In the genomic region with DNA sequence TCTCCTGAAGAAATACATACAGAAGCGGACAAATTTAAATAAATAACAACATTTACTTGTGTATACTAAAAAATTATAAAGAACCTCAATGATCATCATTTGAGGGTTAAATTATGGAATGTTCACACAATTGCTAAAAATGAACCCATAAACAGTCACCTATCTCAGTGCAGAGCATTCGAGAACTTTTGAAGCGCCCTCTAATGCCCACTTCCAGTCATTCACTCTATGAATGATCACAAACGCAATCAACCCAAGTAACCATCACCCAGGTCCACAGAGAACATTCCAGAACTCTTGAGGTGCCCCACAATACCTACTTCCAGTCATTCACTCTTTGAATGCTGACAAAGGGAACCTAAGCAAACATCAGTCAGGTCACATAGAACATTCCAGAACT, we compare ENCODE assay signal across 10 cellular contexts. TPM values are rescaled to one million over a fixed set of nuclear protein-coding genes. Genes with fewer than 3 reads are reported as not detected.
DNase-seq lines count a peak whose midpoint lies in the region; ATAC-seq and TF ChIP-seq lines count a peak whose summit lies in the region.
"Had no signal": no experiment of that assay in that cellular context is flagged by ENCODE, and none has a peak within 500 bp of the region (broad histone marks: within the 10 kb centered on the region; RNA-seq: fewer than 3 reads in every experiment).

No MANE protein-coding gene starts in this region.

- TF ChIP-seq CTCF in LNCAP (IDR thresholded peaks at IDR 0.05), result peak; percentile 43; the same call in 1 of the 2 replicates
- TF ChIP-seq CTCF in astrocyte of the spinal cord (IDR thresholded peaks at IDR 0.05; ENCODE audit: low read depth, low read length), result peak; percentile 54
- TF ChIP-seq CTCF in osteoblast (IDR thresholded peaks at IDR 0.05; ENCODE audit: extremely low read depth, low read depth, low read length), result peak; percentile 52

- H2AFZ ChIP-seq in osteoblast (ENCODE audit: low read length), result no peak overlapping the region

- no peak overlapping the region for H3K4me2 ChIP-seq in osteoblast (ENCODE audit: insufficient read depth, low read length)

- no peaks in the 10 kb centered on the region for H3K79me2 ChIP-seq in osteoblast (ENCODE audit: insufficient read depth, low read length)

- H3K4me3 ChIP-seq in astrocyte of the spinal cord (ENCODE audit: low read depth, low read length) (no peak overlapping the region), osteoblast (ENCODE audit: insufficient read depth, low read length) (no peak overlapping the region)
- H3K4me3 ChIP-seq: ovary had no signal

- no peak overlapping the region for H3K4me3 Mint-ChIP-seq in activated CD8-positive, alpha-beta memory T cell treated with anti-CD3 and anti-CD28 coated beads, Interleukin-2, amount 10 ng/mL, durations not matched to agents 7 days and 5 days
- H3K4me3 Mint-ChIP-seq: activated naive CD8-positive, alpha-beta T cell had no signal

- H3K27me3 ChIP-seq in osteoblast (ENCODE audit: insufficient read depth, low read length), result no peaks in the 10 kb centered on the region
- H3K27me3 ChIP-seq: ovary had no signal

- no peak overlapping the region for H3K27ac Mint-ChIP-seq in activated CD8-positive, alpha-beta memory T cell treated with anti-CD3 and anti-CD28 coated beads, Interleukin-2, amount 10 ng/mL, durations not matched to agents 7 days and 5 days
- H3K27ac Mint-ChIP-seq: activated naive CD8-positive, alpha-beta T cell had no signal

- H3K4me1 Mint-ChIP-seq in activated CD8-positive, alpha-beta memory T cell treated with anti-CD3 and anti-CD28 coated beads, Interleukin-2, amount 10 ng/mL, durations not matched to agents 7 days and 5 days, result peaks cover 2% of the 10 kb centered on the region

- no peaks in the 10 kb centered on the region for H3K9me3 ChIP-seq in osteoblast (ENCODE audit: low read depth, low read length)
- H3K9me3 ChIP-seq: ovary had no signal

- H3K27me3 Mint-ChIP-seq in activated CD8-positive, alpha-beta memory T cell treated with anti-CD3 and anti-CD28 coated beads, Interleukin-2, amount 10 ng/mL, durations not matched to agents 7 days and 5 days, result no peaks in the 10 kb centered on the region
- H3K27me3 Mint-ChIP-seq: activated naive CD8-positive, alpha-beta T cell had no signal

- no peaks in the 10 kb centered on the region for H3K9me3 Mint-ChIP-seq in activated CD8-positive, alpha-beta memory T cell treated with anti-CD3 and anti-CD28 coated beads, Interleukin-2, amount 10 ng/mL, durations not matched to agents 7 days and 5 days (ENCODE audit: low read depth)

- DNase-seq in activated CD8-positive, alpha-beta memory T cell treated with anti-CD3 and anti-CD28 coated beads, Interleukin-2, amount 10 ng/mL, durations not matched to agents 7 days and 5 days, result peak; percentile 40
- no peak for DNase-seq in activated CD8-positive, alpha-beta memory T cell treated with anti-CD3 and anti-CD28 coated beads, Interleukin-2, amount 50 U/mL, for 4 hours
- no peak for DNase-seq in astrocyte of the spinal cord (ENCODE audit: low read depth, low spot score)
- DNase-seq in osteoblast (ENCODE audit: insufficient read length, low spot score, missing footprints), result peak; percentile 18
- DNase-seq in MV-4-11 (lab: John Stamatoyannopoulos, UW), result no peak
- DNase-seq: ovary had no signal

- H3K36me3 Mint-ChIP-seq in activated CD8-positive, alpha-beta memory T cell treated with anti-CD3 and anti-CD28 coated beads, Interleukin-2, amount 10 ng/mL, durations not matched to agents 7 days and 5 days, result no peaks in the 10 kb centered on the region

- no peaks in the 10 kb centered on the region for H4K20me1 ChIP-seq in osteoblast (ENCODE audit: insufficient read depth, low read length)

- H3K27ac ChIP-seq in osteoblast (ENCODE audit: low read depth, low read length), result no peak overlapping the region
- H3K27ac ChIP-seq: ovary had no signal

- no peaks in the 10 kb centered on the region for H3K4me1 ChIP-seq in osteoblast (ENCODE audit: insufficient read depth, low read length)

- in situ Hi-C loops in astrocyte of the spinal cord (cut with HindIII; ENCODE audit: low sequenced_read_pairs), result no loop called here

- ATAC-seq in activated CD8-positive, alpha-beta memory T cell treated with anti-CD3 and anti-CD28 coated beads, Interleukin-2, amount 10 ng/mL, durations not matched to agents 7 days and 5 days, result peak; percentile 42
- ATAC-seq in GM21390 (IDR thresholded peaks at IDR 0.05; ENCODE audit: unreplicated experiment) (no peak), GM18907 (IDR thresholded peaks at IDR 0.05; ENCODE audit: unreplicated experiment) (no peak)

- H3K36me3 ChIP-seq in osteoblast (ENCODE audit: insufficient read depth, low read length), result no peaks in the 10 kb centered on the region
- H3K36me3 ChIP-seq: ovary had no signal

- CTCF ChIA-PET in activated CD8-positive, alpha-beta memory T cell treated with anti-CD3 and anti-CD28 coated beads, Interleukin-2, amount 10 ng/mL, durations not matched to agents 7 days and 5 days (lab: Charles Lee), result interaction anchor here (0.7 kb wide), 1 partner anchor 12 kb away, joined by 3 read pairs; no protein-coding TSS in a partner anchor

RNA-seq across cellular contexts. Expression of a gene that starts 35.2 kb away (rescaled TPM):
- total RNA-seq in activated CD8-positive, alpha-beta memory T cell treated with anti-CD3 and anti-CD28 coated beads, Interleukin-2, amount 10 ng/mL, durations not matched to agents 7 days and 5 days, result 10 to 100 TPM; 47.0 to 65.3 TPM
- 4.1 and 4.7 TPM in 2 replicates for total RNA-seq in osteoblast

Comparison
In these comparisons a context has a peak if more than half of its experiments do, and no peak if none do; other contexts are left out.
1. DNase-seq: peak in activated CD8-positive, alpha-beta memory T cell treated with anti-CD3 and anti-CD28 coated beads, Interleukin-2, amount 10 ng/mL, durations not matched to agents 7 days and 5 days (single experiment) and osteoblast (single experiment); none in activated CD8-positive, alpha-beta memory T cell treated with anti-CD3 and anti-CD28 coated beads, Interleukin-2, amount 50 U/mL, for 4 hours (single experiment), astrocyte of the spinal cord (single experiment) and MV-4-11 (single experiment).
2. Peak in every context shown above with its lines, with median percentiles within 50 percentile points of each other: CTCF ChIP-seq.